ENCODE assay signal across 9 cellular contexts in genomic region chr6:149862424-149862738, GRCh38. TPM values are rescaled to one million over a fixed set of nuclear protein-coding genes. Genes with fewer than 3 reads are reported as not detected.
A peak's percentile ranks its signal among the peaks of the same experiment; 100 is the strongest.
DNase-seq lines count a peak whose midpoint lies in the region; ATAC-seq and TF ChIP-seq lines count a peak whose summit lies in the region.
"Not testable (repeated sequence)": the region's sequence is repeated elsewhere in the genome, so short reads cannot be mapped to it uniquely, and the experiment has no call there.
"Had no signal": no experiment of that assay in that cellular context is flagged by ENCODE, and none has a peak within 500 bp of the region (broad histone marks: within the 10 kb centered on the region; RNA-seq: fewer than 3 reads in every experiment).

No MANE protein-coding gene starts in this region.

- not testable (repeated sequence) for H3K36me3 Mint-ChIP-seq in T-helper 1 cell treated with Interleukin-12 subunit alpha and Interleukin-12 subunit beta and Interleukin-4 antibody, amounts not matched to agents 30 μg/mL and 1 μg/mL, for 36 hours (ENCODE audit: low read depth); effector memory CD8-positive, alpha-beta T cell (ENCODE audit: insufficient read depth); nephron progenitor cell (ENCODE audit: low read depth); stimulated activated effector memory CD8-positive, alpha-beta T cell treated with anti-CD3 and anti-CD28 coated beads, Interleukin-12 subunit alpha, Interleukin-12 subunit beta, amount 100 ng/mL, for 72 hours

- DNase-seq in AG04449 (ENCODE audit: low read depth, low spot score); HAP-1 (ENCODE audit: low spot score in 2 of 2); adrenal gland; effector memory CD8-positive, alpha-beta T cell; left ventricle myocardium inferior; nephron progenitor cell; stimulated activated effector memory CD8-positive, alpha-beta T cell treated with anti-CD3 and anti-CD28 coated beads, Interleukin-12 subunit alpha, Interleukin-12 subunit beta, amount 100 ng/mL, for 72 hours (ENCODE audit: low spot score in 2 of 2): not testable (repeated sequence)

- not testable (repeated sequence) for TF ChIP-seq POLR2A in adrenal gland (IDR thresholded peaks at IDR 0.05)

- POLR2A ChIA-PET in AG04449 (lab: Yijun Ruan, JAX), result not testable (repeated sequence)

- not testable (repeated sequence) for H3K4me1 ChIP-seq in HAP-1
- H3K4me1 ChIP-seq in adrenal gland (replicated peaks in 1 of 2) (peaks cover 3 to 25% of the 10 kb centered on the region in 2 donors), left ventricle myocardium inferior (peaks cover 53% of the 10 kb centered on the region)

- peaks cover 45% of the 10 kb centered on the region for H3K27me3 Mint-ChIP-seq in T-helper 1 cell treated with Interleukin-12 subunit alpha and Interleukin-12 subunit beta and Interleukin-4 antibody, amounts not matched to agents 30 μg/mL and 1 μg/mL, for 36 hours (ENCODE audit: low read depth)
- peaks cover 13 to 47% of the 10 kb centered on the region in 2 donors for H3K27me3 Mint-ChIP-seq in effector memory CD8-positive, alpha-beta T cell
- H3K27me3 Mint-ChIP-seq in nephron progenitor cell (ENCODE audit: low read depth, poor library complexity), result peaks cover 46% of the 10 kb centered on the region

- intact Hi-C loops in adrenal gland (cut with DNase I), result loop anchor here (10.0 kb wide), 1 partner anchor 62 kb away; the partner anchor contains the start of gene RAET1G (in 2 of the 2)
- intact Hi-C loops in left ventricle myocardium inferior (cut with micrococcal nuclease), result not testable (repeated sequence)

- H3K36me3 ChIP-seq in HAP-1 (replicated peaks); adrenal gland (replicated peaks in 1 of 2); left ventricle myocardium inferior: not testable (repeated sequence)

- peak overlapping the region; percentile 77 for H3K4me3 Mint-ChIP-seq in T-helper 1 cell treated with Interleukin-12 subunit alpha and Interleukin-12 subunit beta and Interleukin-4 antibody, amounts not matched to agents 30 μg/mL and 1 μg/mL, for 36 hours
- H3K4me3 Mint-ChIP-seq in effector memory CD8-positive, alpha-beta T cell, result peak overlapping the region; percentile 58 to 83
- H3K4me3 Mint-ChIP-seq in nephron progenitor cell, result peak overlapping the region; percentile 66
- H3K4me3 Mint-ChIP-seq in stimulated activated effector memory CD8-positive, alpha-beta T cell treated with anti-CD3 and anti-CD28 coated beads, Interleukin-12 subunit alpha, Interleukin-12 subunit beta, amount 100 ng/mL, for 72 hours, result peak overlapping the region; percentile 65

- peak overlapping the region in 3 of 5 donors; percentile 91 to 98 (median 97) for H3K27ac ChIP-seq in adrenal gland
- H3K27ac ChIP-seq in left ventricle myocardium inferior (replicated peaks), result peak overlapping the region; percentile 96

- H3K4me3 ChIP-seq in AG04449 (ENCODE audit: low read depth, low read length) (peak overlapping the region; percentile 67), HAP-1 (peak overlapping the region; percentile 48), adrenal gland (peak overlapping the region in 1 of 4 donors; percentile 85), left ventricle myocardium inferior (peak overlapping the region; percentile 86)

- H3K4me1 Mint-ChIP-seq in T-helper 1 cell treated with Interleukin-12 subunit alpha and Interleukin-12 subunit beta and Interleukin-4 antibody, amounts not matched to agents 30 μg/mL and 1 μg/mL, for 36 hours (ENCODE audit: low read depth), result peaks cover 13% of the 10 kb centered on the region
- not testable (repeated sequence) for H3K4me1 Mint-ChIP-seq in effector memory CD8-positive, alpha-beta T cell (ENCODE audit: low read depth in 2 of 2); stimulated activated effector memory CD8-positive, alpha-beta T cell treated with anti-CD3 and anti-CD28 coated beads, Interleukin-12 subunit alpha, Interleukin-12 subunit beta, amount 100 ng/mL, for 72 hours
- H3K4me1 Mint-ChIP-seq in nephron progenitor cell, result peaks cover 33% of the 10 kb centered on the region

- in situ Hi-C loops in HAP-1 (cut with MboI; ENCODE audit: low sequenced_read_pairs), result not testable (repeated sequence)

- H3K9me3 ChIP-seq in HAP-1; adrenal gland (replicated peaks in 1 of 3); left ventricle myocardium inferior (replicated peaks): not testable (repeated sequence)

- ATAC-seq in effector memory CD8-positive, alpha-beta T cell (replicated peaks); stimulated activated effector memory CD8-positive, alpha-beta T cell treated with anti-CD3 and anti-CD28 coated beads, Interleukin-12 subunit alpha, Interleukin-12 subunit beta, amount 100 ng/mL, for 72 hours: not testable (repeated sequence)

- TF ChIP-seq CTCF in AG04449 (IDR thresholded peaks at IDR 0.05; ENCODE audit: insufficient read depth, low read length, missing control alignments); adrenal gland (IDR thresholded peaks at IDR 0.05); left ventricle myocardium inferior (IDR thresholded peaks at IDR 0.05; ENCODE audit: borderline replicate concordance); nephron progenitor cell (IDR thresholded peaks at IDR 0.05): not testable (repeated sequence)

- not testable (repeated sequence) for H3K27ac Mint-ChIP-seq in T-helper 1 cell treated with Interleukin-12 subunit alpha and Interleukin-12 subunit beta and Interleukin-4 antibody, amounts not matched to agents 30 μg/mL and 1 μg/mL, for 36 hours; nephron progenitor cell; stimulated activated effector memory CD8-positive, alpha-beta T cell treated with anti-CD3 and anti-CD28 coated beads, Interleukin-12 subunit alpha, Interleukin-12 subunit beta, amount 100 ng/mL, for 72 hours
- H3K27ac Mint-ChIP-seq in effector memory CD8-positive, alpha-beta T cell, result peak overlapping the region in 1 of 2 donors; percentile 35

- H3K27me3 ChIP-seq in HAP-1 (ENCODE audit: low read depth); adrenal gland; left ventricle myocardium inferior (ENCODE audit: low read depth): not testable (repeated sequence)

- CTCF ChIA-PET in AG04449 (lab: Yijun Ruan, JAX), result interaction anchor here (1.0 to 8.0 kb wide), 7 partner anchors 12 to 62 kb away, joined by 3 to 61 read pairs (median 9); no protein-coding TSS in a partner anchor

- not testable (repeated sequence) for H3K9me3 Mint-ChIP-seq in T-helper 1 cell treated with Interleukin-12 subunit alpha and Interleukin-12 subunit beta and Interleukin-4 antibody, amounts not matched to agents 30 μg/mL and 1 μg/mL, for 36 hours; effector memory CD8-positive, alpha-beta T cell; nephron progenitor cell; stimulated activated effector memory CD8-positive, alpha-beta T cell treated with anti-CD3 and anti-CD28 coated beads, Interleukin-12 subunit alpha, Interleukin-12 subunit beta, amount 100 ng/mL, for 72 hours

- WGBS in adrenal gland, 4 donors, result 81 to 91% (median 84%) methylated on average over 8 to 12 of the region's 12 CpGs

RNA-seq across cellular contexts. Expression of gene LRP11, which starts 1.8 kb away (rescaled TPM):
- total RNA-seq in adrenal gland, result 10 to 100 TPM; 30.4 to 59.9 (median 45.8) TPM
- 10 to 100 TPM in 1 of 3 donors, 1 to 10 TPM in 2; 2.6 to 65.1 (median 9.7) TPM for polyA plus RNA-seq in adrenal gland
- 18.2 TPM for total RNA-seq in left ventricle myocardium inferior

RNA-seq across cellular contexts. Expression of gene RAET1E, which starts 35.5 kb away (rescaled TPM):
- total RNA-seq in adrenal gland (1 to 10 TPM in 5 of 8 donors, under 1 TPM in 2, not detected in 1; 0.87 to 9.2 (median 1.1) TPM), left ventricle myocardium inferior (0.19 TPM)
- 1 to 10 TPM in 1 of 3 donors, under 1 TPM in 2; 0.30 to 2.8 (median 0.32) TPM for polyA plus RNA-seq in adrenal gland
- total RNA-seq: activated CD4-positive, alpha-beta memory T cell treated with anti-CD3 and anti-CD28 coated beads for 36 hours had no signal
